23 cellular contexts compared by ENCODE assay signal in the genomic region with DNA sequence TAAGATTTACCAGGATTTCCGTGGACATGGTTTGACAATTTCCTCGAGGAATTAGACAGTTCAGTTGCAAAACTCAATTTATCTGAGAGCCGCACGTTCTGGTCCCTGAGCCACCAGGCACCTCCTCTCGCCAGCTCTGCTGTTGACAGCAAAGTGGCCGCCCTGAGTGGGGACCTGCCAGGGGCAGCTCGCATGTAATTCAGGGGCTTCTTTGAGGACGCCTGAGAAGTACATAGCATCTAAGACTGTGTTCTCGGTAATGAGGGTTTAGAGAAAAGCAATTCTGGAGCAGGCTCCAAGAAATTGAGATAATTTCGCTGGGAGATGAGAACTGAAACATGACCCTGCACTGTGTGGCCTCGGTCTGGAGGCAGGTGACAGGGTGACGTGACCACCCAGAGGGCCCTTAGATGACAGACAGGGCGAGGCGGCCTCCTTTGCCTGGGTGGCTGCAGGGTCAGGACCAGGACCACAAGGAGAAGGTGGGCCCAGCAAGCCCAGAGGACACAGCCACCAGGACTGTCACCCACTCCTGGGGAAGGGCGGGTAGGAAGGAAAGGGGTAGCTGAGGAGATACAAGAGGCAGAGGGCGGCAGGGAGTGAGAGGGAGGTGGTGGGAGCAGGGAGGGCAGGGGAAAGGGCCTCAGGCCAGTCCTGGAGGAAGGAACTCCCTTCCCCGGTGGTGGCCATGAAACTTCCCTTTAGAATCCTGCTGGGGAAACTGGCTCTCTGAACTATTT. TPM values are rescaled to one million over a fixed set of nuclear protein-coding genes. Genes with fewer than 3 reads are reported as not detected.
DNase-seq lines count a peak whose midpoint lies in the region; ATAC-seq, FAIRE-seq and TF ChIP-seq lines count a peak whose summit lies in the region.
"Had no signal": no experiment of that assay in that cellular context is flagged by ENCODE, and none has a peak within 500 bp of the region (broad histone marks: within the 10 kb centered on the region; RNA-seq: fewer than 3 reads in every experiment).

No MANE protein-coding gene starts in this region.

- intact Hi-C loops in heart right ventricle (cut with DNase I) (no loop called here), left cardiac atrium (cut with DNase I) (no loop called here), upper lobe of right lung (cut with DNase I) (no loop called here)

- no peak overlapping the region for H3K4me3 Mint-ChIP-seq in neural crest cell
- H3K4me3 Mint-ChIP-seq: B cell; natural killer cell treated with Interleukin-12 subunit alpha and Interleukin-12 subunit beta and Interleukin-15 and Interleukin-18, amount 100 ng/mL, for 72 hours; T-helper 1 cell treated with Interleukin-12 subunit alpha and Interleukin-12 subunit beta and Interleukin-4 antibody, amounts not matched to agents 30 μg/mL and 1 μg/mL, for 36 hours had no signal

- TF ChIP-seq CTCF in heart right ventricle (IDR thresholded peaks at IDR 0.05) (no peak), coronary artery (IDR thresholded peaks at IDR 0.05) (no peak), neural crest cell (conservative IDR thresholded peaks at IDR 0.05) (no peak), upper lobe of right lung (IDR thresholded peaks at IDR 0.05) (no peak)

- H3K27ac ChIP-seq in heart right ventricle = peak overlapping the region in 7 of 10 donors; percentile 1 to 68 (median 9)
- H3K27ac ChIP-seq in coronary artery = no peak overlapping the region
- H3K27ac ChIP-seq in upper lobe of right lung = no peak overlapping the region
- H3K27ac ChIP-seq: RWPE1, SK-N-MC, VCaP had no signal

- WGBS in heart right ventricle, 2 donors = 55 to 66% methylated on average over 17 of the region's 17 CpGs

- no peaks in the 10 kb centered on the region for H3K9me3 Mint-ChIP-seq in neural crest cell

- H3K4me1 Mint-ChIP-seq in neural crest cell = no peaks in the 10 kb centered on the region
- H3K4me1 Mint-ChIP-seq: B cell had no signal

- H3K27me3 Mint-ChIP-seq in neural crest cell (ENCODE audit: low read depth) = no peaks in the 10 kb centered on the region
- H3K27me3 Mint-ChIP-seq: natural killer cell treated with Interleukin-12 subunit alpha and Interleukin-12 subunit beta and Interleukin-15 and Interleukin-18, amount 100 ng/mL, for 72 hours had no signal

- H3K27ac Mint-ChIP-seq in neural crest cell (ENCODE audit: unreplicated experiment) = peak overlapping the region; percentile 69
- H3K27ac Mint-ChIP-seq: B cell; natural killer cell treated with Interleukin-12 subunit alpha and Interleukin-12 subunit beta and Interleukin-15 and Interleukin-18, amount 100 ng/mL, for 72 hours; T-helper 1 cell treated with Interleukin-12 subunit alpha and Interleukin-12 subunit beta and Interleukin-4 antibody, amounts not matched to agents 30 μg/mL and 1 μg/mL, for 36 hours had no signal

- no peak for FAIRE-seq in GM19239 (lab: Jason Lieb, UNC)
- FAIRE-seq: A549 had no signal

- H3K36me3 ChIP-seq in heart right ventricle = no peaks in the 10 kb centered on the region
- H3K36me3 ChIP-seq in upper lobe of right lung = no peaks in the 10 kb centered on the region

- H3K9me3 ChIP-seq in heart right ventricle (peaks cover 0 to 12% (median 6%) of the 10 kb centered on the region in 11 donors), upper lobe of right lung (no peaks in the 10 kb centered on the region)

- H3K4me3 ChIP-seq in heart right ventricle = no peak overlapping the region
- H3K4me3 ChIP-seq in coronary artery = no peak overlapping the region
- H3K4me3 ChIP-seq in upper lobe of right lung = no peak overlapping the region
- H3K4me3 ChIP-seq: A549, SK-N-MC had no signal

- H3K27me3 ChIP-seq in heart right ventricle (no peaks in the 10 kb centered on the region), upper lobe of right lung (no peaks in the 10 kb centered on the region)

- DNase-seq in heart right ventricle = no peak
- DNase-seq in left cardiac atrium = no peak
- peak; percentile 61 for DNase-seq in coronary artery (ENCODE audit: low spot score)
- no peak for DNase-seq in neural crest cell (ENCODE audit: low read depth, low spot score)
- peak; percentile 54 for DNase-seq in upper lobe of right lung
- no peak for DNase-seq in kidney glomerular epithelial cell (lab: John Stamatoyannopoulos, UW)
- DNase-seq in GM19239 (ENCODE audit: insufficient read length, low spot score) = no peak
- DNase-seq: activated CD4-positive, alpha-beta T cell treated with anti-CD3 and anti-CD28 coated beads, Interleukin-2, amount 50 U/mL, for 4 hours; cerebellar nuclear complex; DMS79 treated with DMSO at 0.1 percent for 48 hours; erythroblast; foreskin fibroblast; NCI-H1092; NCI-H1930; NCI-H69 had no signal

- ATAC-seq in heart right ventricle (peak in 4 of 8 donors; percentile 38 to 65 (median 48)), left cardiac atrium (no peak), upper lobe of right lung (no peak), HG03457 (IDR thresholded peaks at IDR 0.05; ENCODE audit: unreplicated experiment) (no peak)
- ATAC-seq: A549; natural killer cell treated with Interleukin-12 subunit alpha and Interleukin-12 subunit beta and Interleukin-15 and Interleukin-18, amount 100 ng/mL, for 72 hours had no signal

- no peaks in the 10 kb centered on the region for H3K36me3 Mint-ChIP-seq in neural crest cell (ENCODE audit: low read depth)

- H3K4me1 ChIP-seq in heart right ventricle (peaks cover 0 to 22% (median 13%) of the 10 kb centered on the region in 9 donors), upper lobe of right lung (no peaks in the 10 kb centered on the region)

RNA-seq across cellular contexts. Expression of a gene that starts 55.0 kb away (rescaled TPM):
- 10 to 100 TPM; 21.4 to 36.1 (median 25.7) TPM for total RNA-seq in heart right ventricle
- polyA plus RNA-seq in heart right ventricle = 10 to 100 TPM in 1 of 2 donors, 1 to 10 TPM in 1; 3.6 to 13.5 TPM
- 10 to 100 TPM; 22.3 to 31.5 TPM for total RNA-seq in left cardiac atrium
- 45.0 and 45.6 TPM in 2 replicates for total RNA-seq in neural crest cell
- total RNA-seq in upper lobe of right lung = 18.4 TPM

Comparison
In these comparisons a context has a peak if more than half of its experiments do, and no peak if none do; other contexts are left out.
1. DNase-seq: peak in coronary artery (single experiment) and upper lobe of right lung (single experiment); none in heart right ventricle (0 of 2), left cardiac atrium (single experiment), neural crest cell (single experiment), kidney glomerular epithelial cell (single experiment) and GM19239 (single experiment).
2. H3K27ac ChIP-seq: peak in heart right ventricle (7 of 10); none in coronary artery (0 of 2) and upper lobe of right lung (single experiment).